ENCODE assay signal across 31 cellular contexts in the genomic region with DNA sequence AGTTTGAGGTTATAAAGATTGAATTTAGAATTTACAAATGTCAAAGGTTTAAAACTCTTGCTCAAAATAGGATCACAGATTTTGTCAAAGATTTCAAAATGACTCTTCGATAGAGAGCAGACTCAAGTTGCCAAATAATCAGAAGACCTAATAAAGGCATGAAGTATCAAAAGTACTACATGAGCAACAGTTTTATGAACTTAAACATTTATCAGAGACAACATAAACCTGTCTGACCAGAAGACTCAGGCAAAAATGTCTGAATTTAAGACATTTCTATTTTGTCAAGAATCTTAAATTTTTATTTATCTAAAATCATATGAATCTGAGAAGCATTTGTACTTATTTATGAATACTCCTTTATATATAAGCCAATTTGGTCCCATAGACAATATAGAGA.
"Had no signal": no experiment of that assay in that cellular context is flagged by ENCODE, and none has a peak within 500 bp of the region (broad histone marks: within the 10 kb centered on the region; RNA-seq: fewer than 3 reads in every experiment).

No MANE protein-coding gene starts in this region.

- H3K4me3 ChIP-seq: adrenal gland, body of pancreas, breast epithelium had no signal

- DNase-seq: activated B cell treated with CpG ODN at 0.5 μM for 24 hours; activated CD4-positive, alpha-beta memory T cell treated with anti-CD3 and anti-CD28 coated beads for 36 hours; activated CD4-positive, alpha-beta T cell treated with anti-CD3 and anti-CD28 coated beads for 4 hours; activated CD4-positive, alpha-beta T cell treated with anti-CD3 and anti-CD28 coated beads, Interleukin-2, amount 10 ng/mL, durations not matched to agents 24 days and 14 days; activated CD4-positive, alpha-beta T cell treated with anti-CD3 and anti-CD28 coated beads, Interleukin-2, amount 50 U/mL, for 1 hour; activated CD4-positive, alpha-beta T cell treated with anti-CD3 and anti-CD28 coated beads, Interleukin-2, amount 50 U/mL, for 4 hours; activated CD4-positive, CD25-positive, alpha-beta regulatory T cell treated with anti-CD3 and anti-CD28 coated beads, Interleukin-2, amount 50 U/mL, for 72 hours; activated CD8-positive, alpha-beta memory T cell treated with anti-CD3 and anti-CD28 coated beads, Interleukin-2, amount 50 U/mL, for 4 hours; activated CD8-positive, alpha-beta T cell treated with anti-CD3 and anti-CD28 coated beads for 36 hours; activated effector memory CD4-positive, alpha-beta T cell treated with anti-CD3 and anti-CD28 coated beads, Interleukin-2, amount 50 U/mL, for 16 hours; activated gamma-delta T cell treated with Interleukin-2 at 50 U/mL for 16 hours; activated naive CD4-positive, alpha-beta T cell; activated naive CD4-positive, alpha-beta T cell treated with anti-CD3 and anti-CD28 coated beads for 36 hours; activated naive CD4-positive, alpha-beta T cell treated with anti-CD3 and anti-CD28 coated beads, Interleukin-2, amount 50 U/mL, for 16 hours; activated naive CD8-positive, alpha-beta T cell treated with anti-CD3 and anti-CD28 coated beads for 36 hours; activated T-cell treated with anti-CD3 and anti-CD28 coated beads for 4 hours; activated T-cell treated with anti-CD3 and anti-CD28 coated beads, Interleukin-2, amount 50 U/mL, for 1 hour; activated T-cell treated with anti-CD3 and anti-CD28 coated beads, Interleukin-2, amount 50 U/mL, for 4 hours; activated T-cell treated with anti-CD3 and anti-CD28 coated beads, Interleukin-2, amount 50 U/mL, for 72 hours; adrenal gland; amniotic stem cell; aorta; body of pancreas; brain microvascular endothelial cell; central memory CD4-positive, alpha-beta T cell; T-helper 2 cell; T-helper 9 cell had no signal

- ATAC-seq: activated CD8-positive, alpha-beta T cell treated with anti-CD3 and anti-CD28 coated beads for 36 hours; activated naive CD4-positive, alpha-beta T cell treated with anti-CD3 and anti-CD28 coated beads, Interleukin-2, amount 50 U/mL, for 72 hours; activated T-cell treated with anti-CD3 and anti-CD28 coated beads, Interleukin-2, amount 50 U/mL, for 4 hours; activated T-cell treated with anti-CD3 and anti-CD28 coated beads, Interleukin-2, amount 50 U/mL, for 72 hours; activated T-helper 17 cell treated with anti-CD3 and anti-CD28 coated beads, Interleukin-2, amount 50 U/mL, for 72 hours; body of pancreas had no signal

- H3K27ac ChIP-seq: adrenal gland, body of pancreas, brain microvascular endothelial cell, breast epithelium, VCaP had no signal

- H3K4me1 ChIP-seq: adrenal gland, body of pancreas, breast epithelium had no signal

- H3K36me3 ChIP-seq: adrenal gland, brain microvascular endothelial cell, breast epithelium had no signal

- H3K27me3 ChIP-seq: body of pancreas, brain microvascular endothelial cell, breast epithelium had no signal
